In the genomic region with DNA sequence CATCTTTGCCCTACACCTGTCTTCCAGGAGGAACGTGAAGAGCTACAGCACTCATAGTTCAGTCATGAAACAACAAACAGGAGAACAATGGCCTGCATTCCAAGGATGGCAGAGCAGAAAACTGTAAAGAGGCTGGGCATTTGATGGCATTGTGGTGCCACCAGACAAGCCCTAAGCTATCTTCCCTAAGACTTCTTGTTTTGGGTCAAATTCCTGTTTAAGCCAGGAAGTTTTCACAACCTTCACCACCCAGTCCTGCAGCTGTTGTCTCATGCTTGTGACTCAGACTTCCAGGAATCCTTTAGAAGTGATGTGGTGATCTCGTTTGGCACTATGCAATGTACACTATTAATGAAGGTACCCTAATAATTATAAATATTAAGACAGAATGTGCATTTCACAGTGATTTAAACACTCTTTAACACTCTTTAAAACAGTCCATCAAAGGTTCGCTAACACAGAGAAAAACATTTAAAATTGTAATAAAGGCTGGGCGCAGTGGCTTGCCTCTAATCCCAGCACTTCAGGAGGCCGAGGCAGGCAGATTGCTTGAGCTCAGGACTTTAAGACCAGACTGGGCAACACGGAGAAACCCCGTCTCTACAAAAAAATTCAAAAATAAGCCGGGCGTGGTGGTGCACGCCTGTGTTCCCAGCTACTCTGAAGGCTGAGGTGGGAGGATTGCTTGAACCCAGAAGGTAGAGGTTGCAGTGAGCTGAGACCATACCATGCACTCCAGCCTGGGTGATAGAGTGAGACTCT, we compare ENCODE assay signal across 1 cellular context.
TF ChIP-seq lines count a peak whose summit lies in the region.

No MANE protein-coding gene starts in this region.

TF ChIP-seq in HCT116, 20 proteins besides CTCF, POLR2A, EP300 and RAD21 (continued from another document):
- TF ChIP-seq REST (IDR thresholded peaks at IDR 0.05; ENCODE audit: low read depth) = no peak
- peak; percentile 21; the same call in 1 of the 2 replicates for TF ChIP-seq POLR2AphosphoS5 (IDR thresholded peaks at IDR 0.05; ENCODE audit: low read depth, low read length)
- TF ChIP-seq, protein P1, sequence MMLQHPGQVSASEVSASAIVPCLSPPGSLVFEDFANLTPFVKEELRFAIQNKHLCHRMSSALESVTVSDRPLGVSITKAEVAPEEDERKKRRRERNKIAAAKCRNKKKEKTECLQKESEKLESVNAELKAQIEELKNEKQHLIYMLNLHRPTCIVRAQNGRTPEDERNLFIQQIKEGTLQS (IDR thresholded peaks at IDR 0.05) = no peak
- TF ChIP-seq SRF (IDR thresholded peaks at IDR 0.05; ENCODE audit: low read depth) = no peak
